22 cellular contexts compared by ENCODE assay signal in the genomic region with DNA sequence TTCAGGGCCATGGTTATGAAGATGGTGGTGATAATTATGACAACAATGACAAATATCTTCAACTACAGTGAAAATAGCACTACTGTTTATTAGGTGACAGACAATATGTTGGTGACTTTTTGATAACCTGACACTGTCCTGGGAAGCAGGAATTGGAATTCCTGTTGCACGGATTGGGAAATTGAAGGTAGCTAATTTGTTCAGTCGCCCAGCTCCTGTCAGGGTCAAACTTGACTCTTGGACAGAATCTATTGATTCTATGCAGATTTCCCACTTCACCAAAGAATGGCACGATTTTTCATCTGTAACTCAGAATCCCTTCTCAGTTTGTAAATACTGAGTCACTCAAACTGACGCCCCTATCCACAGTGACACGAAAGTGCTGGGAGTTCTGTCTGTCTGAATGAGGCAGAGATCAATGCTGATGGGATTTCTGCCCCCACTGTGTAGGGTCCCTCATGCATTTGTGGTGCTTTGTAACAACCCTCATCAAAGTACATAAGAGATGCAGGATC.
A peak's percentile ranks its signal among the peaks of the same experiment; 100 is the strongest.
DNase-seq lines count a peak whose midpoint lies in the region; ATAC-seq, FAIRE-seq and TF ChIP-seq lines count a peak whose summit lies in the region.
"Had no signal": no experiment of that assay in that cellular context is flagged by ENCODE, and none has a peak within 500 bp of the region (broad histone marks: within the 10 kb centered on the region; RNA-seq: fewer than 3 reads in every experiment).

No MANE protein-coding gene starts in this region.

- H3K9ac ChIP-seq in DND-41 (ENCODE audit: low read depth, low read length) (no peak overlapping the region), HepG2 (ENCODE audit: insufficient read depth, low read depth, low read length) (no peak overlapping the region)
- H3K9ac ChIP-seq: GM23248 had no signal

- H3K27ac ChIP-seq in DND-41 (ENCODE audit: low read length) (peak overlapping the region; percentile 39; the same call in 1 of the 2 replicates), HepG2 (ENCODE audit: extremely low read length, insufficient read depth, low read length) (no peak overlapping the region), body of pancreas (no peak overlapping the region)
- H3K27ac ChIP-seq: 22Rv1, A549, C4-2B, GM23248 had no signal

- peak; percentile 11 for DNase-seq in DMS53 (lab: John Stamatoyannopoulos, UW)
- DNase-seq in DMS53 treated with DMSO at 0.1 percent for 48 hours (lab: John Stamatoyannopoulos, UW; ENCODE audit: unreplicated experiment), result no peak
- no peak for DNase-seq in DND-41
- DNase-seq in HepG2 (ENCODE audit: low spot score), result no peak
- DNase-seq in A172 (ENCODE audit: low spot score), result no peak
- DNase-seq in body of pancreas, result no peak
- DNase-seq: ACHN; AML-193; BE2C; Caco-2; CD4-positive, CD25-positive, alpha-beta regulatory T cell; CD8-positive, alpha-beta T cell; DMS153; DMS79 treated with DMSO at 0.1 percent for 48 hours; GM23248; H9 had no signal

- POLR2A ChIA-PET in HepG2 (lab: Yijun Ruan, JAX), result no interaction called here

- TF ChIP-seq EP300 in HepG2 (IDR thresholded peaks at IDR 0.05; ENCODE audit: low read depth in 2 of 2, low read length in 2 of 2) (no peak), HepG2 (CRISPR knock-in tag; IDR thresholded peaks at IDR 0.05; ENCODE audit: borderline replicate concordance) (no peak)

- H3K4me3 ChIP-seq in DND-41 (ENCODE audit: low read depth in 1 of 2, low read length in 2 of 2) (no peak overlapping the region), HepG2 (replicated peaks in 1 of 3; ENCODE audit: insufficient read depth in 1 of 3, low read depth in 2 of 3, low read length in 3 of 3) (no peak overlapping the region), body of pancreas (no peak overlapping the region)
- H3K4me3 ChIP-seq: A549, GM23248 had no signal

- no peaks in the 10 kb centered on the region for H3K27me3 ChIP-seq in DND-41 (ENCODE audit: insufficient read depth, low read length, poor library complexity)
- no peaks in the 10 kb centered on the region for H3K27me3 ChIP-seq in HepG2 (ENCODE audit: control insufficient read depth in 1 of 2, insufficient read depth in 2 of 2, low read length in 2 of 2)
- H3K27me3 ChIP-seq in body of pancreas, result no peaks in the 10 kb centered on the region
- H3K27me3 ChIP-seq: BE2C had no signal

- TF ChIP-seq POLR2A in HepG2 (IDR thresholded peaks at IDR 0.05; ENCODE audit: insufficient read depth in 1 of 2, low read depth in 2 of 2, low read length in 2 of 2) (no peak), body of pancreas (IDR thresholded peaks at IDR 0.05) (no peak)

- no peak for TF ChIP-seq RAD21 in HepG2 (CRISPR knock-in tag; IDR thresholded peaks at IDR 0.05)

- H2AFZ ChIP-seq in DND-41 (ENCODE audit: low read depth, low read length), result no peak overlapping the region
- no peak overlapping the region for H2AFZ ChIP-seq in HepG2 (ENCODE audit: low read length)
- H2AFZ ChIP-seq: GM23248 had no signal

- H3K9me3 ChIP-seq in DND-41 (ENCODE audit: insufficient read depth, low read length, severe bottlenecking) (no peaks in the 10 kb centered on the region), HepG2 (ENCODE audit: low read length) (no peaks in the 10 kb centered on the region), body of pancreas (no peaks in the 10 kb centered on the region)
- H3K9me3 ChIP-seq: A549, BE2C, Caco-2 had no signal

- H3K4me2 ChIP-seq in DND-41 (ENCODE audit: insufficient read depth, low read length) (no peak overlapping the region), HepG2 (ENCODE audit: low read depth, low read length) (no peak overlapping the region)
- H3K4me2 ChIP-seq: A549 had no signal

- intact Hi-C loops in HepG2 (cut with micrococcal nuclease; ENCODE audit: unreplicated experiment), result no loop called here
- intact Hi-C loops in body of pancreas (cut with DNase I), result no loop called here

- no peak for FAIRE-seq in HepG2 (lab: Jason Lieb, UNC)
- FAIRE-seq: A549, G401.6, GM19239 had no signal

- H3K36me3 ChIP-seq in DND-41 (ENCODE audit: insufficient read depth, low read length) (no peaks in the 10 kb centered on the region), HepG2 (replicated peaks in 1 of 2; ENCODE audit: control insufficient read depth in 1 of 2, insufficient read depth in 2 of 2, low read length in 2 of 2) (no peaks in the 10 kb centered on the region), body of pancreas (replicated peaks in 1 of 2; ENCODE audit: insufficient read depth in 1 of 2, low read depth in 2 of 2) (no peaks in the 10 kb centered on the region)
- H3K36me3 ChIP-seq: BE2C had no signal

- H3K4me1 ChIP-seq in DND-41 (ENCODE audit: insufficient read depth, low read length), result peaks cover 52% of the 10 kb centered on the region
- H3K4me1 ChIP-seq in HepG2 (ENCODE audit: insufficient read depth, low read length), result no peaks in the 10 kb centered on the region
- peaks cover 15% of the 10 kb centered on the region for H3K4me1 ChIP-seq in body of pancreas
- H3K4me1 ChIP-seq: A549, Caco-2 had no signal

- CTCF ChIA-PET in HepG2 (lab: Yijun Ruan, JAX; ENCODE audit: low intra/inter-chr PET ratio, low total read pairs), result no interaction called here

- H4K20me1 ChIP-seq in DND-41 (ENCODE audit: insufficient read depth, low read length) (no peaks in the 10 kb centered on the region), HepG2 (ENCODE audit: insufficient read depth, low read length) (no peaks in the 10 kb centered on the region)

- ATAC-seq in DND-41 (ENCODE audit: insufficient read depth, low read depth) (no peak), HepG2 (peak; percentile 82), body of pancreas (no peak)
- ATAC-seq: A549; CD8-positive, alpha-beta T cell; HCT116 had no signal

- TF ChIP-seq CTCF in DND-41 (IDR thresholded peaks at IDR 0.05; ENCODE audit: borderline replicate concordance, extremely low read depth, low read length, poor library complexity, severe bottlenecking), result no peak
- TF ChIP-seq CTCF in HepG2 (CRISPR knock-in tag; IDR thresholded peaks at IDR 0.05), result no peak
- TF ChIP-seq CTCF in body of pancreas (IDR thresholded peaks at IDR 0.05), result no peak

- H3K79me2 ChIP-seq in DND-41 (ENCODE audit: insufficient read depth, low read length), result no peaks in the 10 kb centered on the region
- H3K79me2 ChIP-seq in HepG2 (ENCODE audit: insufficient read depth, low read length), result no peaks in the 10 kb centered on the region

- in situ Hi-C loops in HepG2 (cut with HindIII; ENCODE audit: extremely low pct_ligation_motif_present, low pct_unique_long_range_greater_than_20kb), result no loop called here

- WGBS in HepG2 (ENCODE audit: low lambda C conversion rate), result 1% methylated on average over 5 of the region's 5 CpGs
- whole genome bisulfite sequencing in body of pancreas, 2 donors, result 61 to 64% methylated on average over 5 of the region's 5 CpGs

- no TSS peak for BruUV-seq in HepG2 (replicated peaks; lab: Mats Ljungman, UMichigan)

TF ChIP-seq in HepG2, 621 proteins besides CTCF, POLR2A, EP300 and RAD21:
- TF ChIP-seq FOSL2 (CRISPR knock-in tag; IDR thresholded peaks at IDR 0.05) (peak; percentile 42), BHLHE40 (IDR thresholded peaks at IDR 0.05; ENCODE audit: low read length) (peak; percentile 72), FOXA3 (CRISPR knock-in tag; IDR thresholded peaks at IDR 0.05) (0 out of 2 replicates have a peak, but pooled peaks have one; percentile 7), ZNF264 (CRISPR knock-in tag; IDR thresholded peaks at IDR 0.05) (peak; percentile 98), ZNF205 (CRISPR knock-in tag; IDR thresholded peaks at IDR 0.05) (no peak), CEBPG (CRISPR knock-in tag; IDR thresholded peaks at IDR 0.05) (no peak), HNF4G (IDR thresholded peaks at IDR 0.05; ENCODE audit: borderline replicate concordance, low read depth, low read length) (peak; percentile 13; the same call in 1 of the 2 replicates), HNF4G (CRISPR knock-in tag; IDR thresholded peaks at IDR 0.05; ENCODE audit: borderline replicate concordance, low read depth) (no peak), CEBPB (IDR thresholded peaks at IDR 0.05; ENCODE audit: borderline replicate concordance, low read depth, low read length) (peak; percentile 30; the same call in 1 of the 2 replicates)
- TF ChIP-seq, protein P1, sequence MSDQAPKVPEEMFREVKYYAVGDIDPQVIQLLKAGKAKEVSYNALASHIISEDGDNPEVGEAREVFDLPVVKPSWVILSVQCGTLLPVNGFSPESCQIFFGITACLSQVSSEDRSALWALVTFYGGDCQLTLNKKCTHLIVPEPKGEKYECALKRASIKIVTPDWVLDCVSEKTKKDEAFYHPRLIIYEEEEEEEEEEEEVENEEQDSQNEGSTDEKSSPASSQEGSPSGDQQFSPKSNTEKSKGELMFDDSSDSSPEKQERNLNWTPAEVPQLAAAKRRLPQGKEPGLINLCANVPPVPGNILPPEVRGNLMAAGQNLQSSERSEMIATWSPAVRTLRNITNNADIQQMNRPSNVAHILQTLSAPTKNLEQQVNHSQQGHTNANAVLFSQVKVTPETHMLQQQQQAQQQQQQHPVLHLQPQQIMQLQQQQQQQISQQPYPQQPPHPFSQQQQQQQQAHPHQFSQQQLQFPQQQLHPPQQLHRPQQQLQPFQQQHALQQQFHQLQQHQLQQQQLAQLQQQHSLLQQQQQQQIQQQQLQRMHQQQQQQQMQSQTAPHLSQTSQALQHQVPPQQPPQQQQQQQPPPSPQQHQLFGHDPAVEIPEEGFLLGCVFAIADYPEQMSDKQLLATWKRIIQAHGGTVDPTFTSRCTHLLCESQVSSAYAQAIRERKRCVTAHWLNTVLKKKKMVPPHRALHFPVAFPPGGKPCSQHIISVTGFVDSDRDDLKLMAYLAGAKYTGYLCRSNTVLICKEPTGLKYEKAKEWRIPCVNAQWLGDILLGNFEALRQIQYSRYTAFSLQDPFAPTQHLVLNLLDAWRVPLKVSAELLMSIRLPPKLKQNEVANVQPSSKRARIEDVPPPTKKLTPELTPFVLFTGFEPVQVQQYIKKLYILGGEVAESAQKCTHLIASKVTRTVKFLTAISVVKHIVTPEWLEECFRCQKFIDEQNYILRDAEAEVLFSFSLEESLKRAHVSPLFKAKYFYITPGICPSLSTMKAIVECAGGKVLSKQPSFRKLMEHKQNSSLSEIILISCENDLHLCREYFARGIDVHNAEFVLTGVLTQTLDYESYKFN (CRISPR knock-in tag; conservative IDR thresholded peaks at IDR 0.05), result 0 out of 2 replicates have a peak, but pooled peaks have one; percentile 17
